20 cellular contexts compared by ENCODE assay signal in genomic region chr13:69556540-69557196, GRCh38.
"Had no signal": no experiment of that assay in that cellular context is flagged by ENCODE, and none has a peak within 500 bp of the region (broad histone marks: within the 10 kb centered on the region; RNA-seq: fewer than 3 reads in every experiment).

No MANE protein-coding gene starts in this region.

- ATAC-seq: activated CD8-positive, alpha-beta memory T cell treated with anti-CD3 and anti-CD28 coated beads, Interleukin-2, amount 10 ng/mL, durations not matched to agents 7 days and 5 days; mucosa of descending colon; naive thymus-derived CD4-positive, alpha-beta T cell; stimulated activated naive B cell treated with anti-CD40 and anti-IgM and Interleukin-4, amounts not matched to agents 10 μg/mL and 1 μg/mL and 100 μg/mL, for 72 hours had no signal

- DNase-seq: activated CD4-positive, alpha-beta memory T cell treated with anti-CD3 and anti-CD28 coated beads for 36 hours; activated CD4-positive, CD25-positive, alpha-beta regulatory T cell treated with anti-CD3 and anti-CD28 coated beads, Interleukin-2, amount 50 U/mL, for 72 hours; activated CD8-positive, alpha-beta memory T cell treated with anti-CD3 and anti-CD28 coated beads, Interleukin-2, amount 10 ng/mL, durations not matched to agents 7 days and 5 days; activated naive CD4-positive, alpha-beta T cell treated with anti-CD3 and anti-CD28 coated beads, Interleukin-2, amount 50 U/mL, for 16 hours; activated T-cell treated with anti-CD3 and anti-CD28 coated beads, Interleukin-2, amount 50 U/mL, for 1 hour; caudate nucleus; hippocampal formation; kidney; left ventricle myocardium inferior; mucosa of descending colon; naive thymus-derived CD4-positive, alpha-beta T cell; stimulated activated CD4-positive, alpha-beta T cell treated with anti-CD3 and anti-CD28 coated beads, Interleukin-15, amount 100 ng/mL, for 24 hours; stimulated activated CD4-positive, alpha-beta T cell treated with anti-CD3 and anti-CD28 coated beads, Interleukin-4, amount 100 ng/mL, for 1 hour; stimulated activated naive B cell treated with anti-CD40 and anti-IgM and Interleukin-4, amounts not matched to agents 10 μg/mL and 1 μg/mL and 100 μg/mL, for 72 hours; T-helper 9 cell; thyroid gland had no signal

- H3K9me3 ChIP-seq: esophagus muscularis mucosa, mucosa of descending colon, thyroid gland had no signal

- H3K27me3 ChIP-seq: esophagus muscularis mucosa, thyroid gland had no signal

- H3K4me1 ChIP-seq: esophagus muscularis mucosa, left ventricle myocardium inferior, thyroid gland had no signal

- H3K4me3 ChIP-seq: esophagus muscularis mucosa, left ventricle myocardium inferior, mucosa of descending colon, thyroid gland had no signal

- H3K36me3 ChIP-seq: esophagus muscularis mucosa, left ventricle myocardium inferior, thyroid gland had no signal

- FAIRE-seq: colon, endometrium, kidney, urothelium cell line had no signal

- H3K27ac ChIP-seq: esophagus muscularis mucosa, left ventricle myocardium inferior, thyroid gland had no signal
